In genomic region chr1:26864610-26865480, GRCh38 we compare ENCODE assay signal across 8 cellular contexts.
DNase-seq lines count a peak whose midpoint lies in the region; ATAC-seq lines count a peak whose summit lies in the region.

No MANE protein-coding gene starts in this region.

- DNase-seq in AML-193 (lab: John Stamatoyannopoulos, UW) (peak; percentile 93 to 94), NCI-H446 (lab: John Stamatoyannopoulos, UW) (peak; percentile 92 to 99), cerebellar cortex (ENCODE audit: low spot score) (peak; percentile 97), islet precursor cell (peak; percentile 100)
- peak; percentile 92 for DNase-seq in stimulated activated CD4-positive, alpha-beta T cell treated with anti-CD3 and anti-CD28 coated beads, Interleukin-12 subunit alpha, Interleukin-12 subunit beta, amount 100 ng/mL, for 4 hours

- peak; percentile 94 for ATAC-seq in GM19043 (IDR thresholded peaks at IDR 0.05; ENCODE audit: low read depth, unreplicated experiment)
- ATAC-seq in HG03354 (IDR thresholded peaks at IDR 0.05; ENCODE audit: poor library complexity, severe bottlenecking, unreplicated experiment) = peak; percentile 92
- peak; percentile 98 for ATAC-seq in activated CD4-positive, CD25-positive, alpha-beta regulatory T cell treated with anti-CD3 and anti-CD28 coated beads, Interleukin-2, amount 50 U/mL, for 24 hours

Comparison
In these comparisons a context has a peak if more than half of its experiments do, and no peak if none do; other contexts are left out.
1. Peak in every context shown above with its lines: DNase-seq and ATAC-seq.